In genomic region chr4:75154994-75155393, GRCh38 we compare ENCODE assay signal across 36 cellular contexts.
"Had no signal": no experiment of that assay in that cellular context is flagged by ENCODE, and none has a peak within 500 bp of the region (broad histone marks: within the 10 kb centered on the region; RNA-seq: fewer than 3 reads in every experiment).

No MANE protein-coding gene starts in this region.

- H3K27ac ChIP-seq: adrenal gland, ascending aorta, body of pancreas, brain microvascular endothelial cell, breast epithelium, cardiac muscle cell had no signal

- H3K4me3 ChIP-seq: adrenal gland, ascending aorta, body of pancreas, breast epithelium, cardiac muscle cell had no signal

- H3K36me3 Mint-ChIP-seq: activated naive CD4-positive, alpha-beta T cell treated with anti-CD3 and anti-CD28 coated beads, Interleukin-2, amount 10 ng/mL, durations not matched to agents 7 days and 5 days; activated naive CD4-positive, alpha-beta T cell treated with anti-CD3 and anti-CD28 coated beads, Interleukin-2, amount 50 U/mL, for 24 hours; activated naive CD8-positive, alpha-beta T cell treated with anti-CD3 and anti-CD28 coated beads for 36 hours; activated naive CD8-positive, alpha-beta T cell treated with anti-CD3 and anti-CD28 coated beads, Interleukin-2, amount 10 ng/mL, durations not matched to agents 7 days and 5 days had no signal

- DNase-seq: activated effector memory CD4-positive, alpha-beta T cell treated with anti-CD3 and anti-CD28 coated beads, Interleukin-2, amount 50 U/mL, for 16 hours; activated effector memory CD4-positive, alpha-beta T cell treated with Interleukin-2 at 50 U/mL for 16 hours; activated gamma-delta T cell; activated gamma-delta T cell treated with Interleukin-2 at 50 U/mL for 16 hours; activated naive CD4-positive, alpha-beta T cell; activated naive CD4-positive, alpha-beta T cell treated with anti-CD3 and anti-CD28 coated beads for 36 hours; activated naive CD4-positive, alpha-beta T cell treated with anti-CD3 and anti-CD28 coated beads, Interleukin-2, amount 10 ng/mL, durations not matched to agents 7 days and 5 days; activated naive CD4-positive, alpha-beta T cell treated with anti-CD3 and anti-CD28 coated beads, Interleukin-2, amount 50 U/mL, for 16 hours; activated naive CD4-positive, alpha-beta T cell treated with Interleukin-2 at 50 U/mL for 16 hours; activated naive CD8-positive, alpha-beta T cell treated with anti-CD3 and anti-CD28 coated beads for 36 hours; activated naive CD8-positive, alpha-beta T cell treated with anti-CD3 and anti-CD28 coated beads, Interleukin-2, amount 10 ng/mL, durations not matched to agents 7 days and 5 days; activated naive CD8-positive, alpha-beta T cell treated with anti-CD3 and anti-CD28 coated beads, Interleukin-2, amount 50 U/mL, for 24 hours; activated T-cell treated with anti-CD3 and anti-CD28 coated beads, Interleukin-2, amount 50 U/mL, for 1 hour; activated T-cell treated with anti-CD3 and anti-CD28 coated beads, Interleukin-2, amount 50 U/mL, for 24 hours; activated T-cell treated with anti-CD3 and anti-CD28 coated beads, Interleukin-2, amount 50 U/mL, for 48 hours; adrenal gland; amniotic stem cell; amygdala; anterior cingulate cortex; aorta; body of pancreas; brain microvascular endothelial cell; caudate nucleus; central memory CD4-positive, alpha-beta T cell; cerebellar nuclear complex had no signal

- H3K4me1 Mint-ChIP-seq: activated naive CD4-positive, alpha-beta T cell treated with anti-CD3 and anti-CD28 coated beads, Interleukin-2, amount 10 ng/mL, durations not matched to agents 7 days and 5 days; activated naive CD4-positive, alpha-beta T cell treated with anti-CD3 and anti-CD28 coated beads, Interleukin-2, amount 50 U/mL, for 24 hours; activated naive CD8-positive, alpha-beta T cell treated with anti-CD3 and anti-CD28 coated beads for 36 hours; activated naive CD8-positive, alpha-beta T cell treated with anti-CD3 and anti-CD28 coated beads, Interleukin-2, amount 10 ng/mL, durations not matched to agents 7 days and 5 days; activated naive CD8-positive, alpha-beta T cell treated with anti-CD3 and anti-CD28 coated beads, Interleukin-2, amount 50 U/mL, for 24 hours; activated T-helper 17 cell treated with anti-CD3 and anti-CD28 coated beads, Interleukin-2, amount 50 U/mL, for 72 hours; central memory CD8-positive, alpha-beta T cell had no signal

- H3K9me3 ChIP-seq: body of pancreas had no signal

- H3K36me3 ChIP-seq: adrenal gland, ascending aorta, brain microvascular endothelial cell, breast epithelium, cardiac muscle cell had no signal

- ATAC-seq: activated naive CD4-positive, alpha-beta T cell treated with anti-CD3 and anti-CD28 coated beads, Interleukin-2, amount 50 U/mL, for 72 hours; activated naive CD8-positive, alpha-beta T cell treated with anti-CD3 and anti-CD28 coated beads, Interleukin-2, amount 50 U/mL, for 24 hours; activated T-helper 17 cell treated with anti-CD3 and anti-CD28 coated beads, Interleukin-2, amount 50 U/mL, for 72 hours; body of pancreas had no signal

- H3K4me3 Mint-ChIP-seq: activated naive CD4-positive, alpha-beta T cell treated with anti-CD3 and anti-CD28 coated beads for 36 hours; activated naive CD4-positive, alpha-beta T cell treated with anti-CD3 and anti-CD28 coated beads, Interleukin-2, amount 10 ng/mL, durations not matched to agents 7 days and 5 days; activated naive CD4-positive, alpha-beta T cell treated with anti-CD3 and anti-CD28 coated beads, Interleukin-2, amount 50 U/mL, for 24 hours; activated naive CD8-positive, alpha-beta T cell; activated naive CD8-positive, alpha-beta T cell treated with anti-CD3 and anti-CD28 coated beads for 36 hours; activated naive CD8-positive, alpha-beta T cell treated with anti-CD3 and anti-CD28 coated beads, Interleukin-2, amount 10 ng/mL, durations not matched to agents 7 days and 5 days; activated naive CD8-positive, alpha-beta T cell treated with anti-CD3 and anti-CD28 coated beads, Interleukin-2, amount 50 U/mL, for 24 hours; activated T-cell treated with anti-CD3 and anti-CD28 coated beads, Interleukin-2, amount 50 U/mL, for 24 hours; activated T-helper 1 cell treated with anti-CD3 and anti-CD28 coated beads, Interleukin-12 subunit alpha, Interleukin-12 subunit beta, Interleukin-2, Interleukin-4 antibody, amounts not matched to agents 30 ng/mL and 10 ng/mL and 1 ng/mL, durations not matched to agents 14 hours and 24 hours and 36 hours; activated T-helper 17 cell treated with anti-CD3 and anti-CD28 coated beads, Interleukin-2, amount 50 U/mL, for 72 hours; brain; central memory CD8-positive, alpha-beta T cell had no signal

- H3K4me1 ChIP-seq: adrenal gland, ascending aorta, body of pancreas, breast epithelium had no signal

- H3K27me3 Mint-ChIP-seq: activated naive CD4-positive, alpha-beta T cell treated with anti-CD3 and anti-CD28 coated beads, Interleukin-2, amount 10 ng/mL, durations not matched to agents 7 days and 5 days; activated naive CD8-positive, alpha-beta T cell; activated naive CD8-positive, alpha-beta T cell treated with anti-CD3 and anti-CD28 coated beads for 36 hours; activated naive CD8-positive, alpha-beta T cell treated with anti-CD3 and anti-CD28 coated beads, Interleukin-2, amount 10 ng/mL, durations not matched to agents 7 days and 5 days; activated naive CD8-positive, alpha-beta T cell treated with anti-CD3 and anti-CD28 coated beads, Interleukin-2, amount 50 U/mL, for 24 hours; activated T-cell treated with anti-CD3 and anti-CD28 coated beads, Interleukin-2, amount 50 U/mL, for 24 hours; activated T-helper 17 cell treated with anti-CD3 and anti-CD28 coated beads, Interleukin-2, amount 50 U/mL, for 72 hours; central memory CD8-positive, alpha-beta T cell had no signal

- H3K27ac Mint-ChIP-seq: activated naive CD4-positive, alpha-beta T cell treated with anti-CD3 and anti-CD28 coated beads for 36 hours; activated naive CD4-positive, alpha-beta T cell treated with anti-CD3 and anti-CD28 coated beads, Interleukin-2, amount 10 ng/mL, durations not matched to agents 7 days and 5 days; activated naive CD4-positive, alpha-beta T cell treated with anti-CD3 and anti-CD28 coated beads, Interleukin-2, amount 50 U/mL, for 24 hours; activated naive CD8-positive, alpha-beta T cell; activated naive CD8-positive, alpha-beta T cell treated with anti-CD3 and anti-CD28 coated beads for 36 hours; activated naive CD8-positive, alpha-beta T cell treated with anti-CD3 and anti-CD28 coated beads, Interleukin-2, amount 10 ng/mL, durations not matched to agents 7 days and 5 days; activated naive CD8-positive, alpha-beta T cell treated with anti-CD3 and anti-CD28 coated beads, Interleukin-2, amount 50 U/mL, for 24 hours; activated T-cell treated with anti-CD3 and anti-CD28 coated beads, Interleukin-2, amount 50 U/mL, for 24 hours; activated T-helper 1 cell treated with anti-CD3 and anti-CD28 coated beads, Interleukin-12 subunit alpha, Interleukin-12 subunit beta, Interleukin-2, Interleukin-4 antibody, amounts not matched to agents 30 ng/mL and 10 ng/mL and 1 ng/mL, durations not matched to agents 14 hours and 24 hours and 36 hours; activated T-helper 17 cell treated with anti-CD3 and anti-CD28 coated beads, Interleukin-2, amount 50 U/mL, for 72 hours; activated T-helper 2 cell treated with anti-CD3 and anti-CD28 coated beads, Interferon-gamma antibody, Interleukin-2, Interleukin-4, amounts not matched to agents 10 μg/mL and 5 μg/mL and 100 μg/mL, durations not matched to agents 14 hours and 24 hours and 36 hours; brain had no signal
